8 cellular contexts compared by ENCODE assay signal in genomic region chr1:43650306-43650941, GRCh38. TPM values are rescaled to one million over a fixed set of nuclear protein-coding genes. Genes with fewer than 3 reads are reported as not detected.
DNase-seq lines count a peak whose midpoint lies in the region; ATAC-seq, FAIRE-seq and TF ChIP-seq lines count a peak whose summit lies in the region.

No MANE protein-coding gene starts in this region.

- no peaks in the 10 kb centered on the region for H3K27me3 ChIP-seq in Caco-2 (replicated peaks; ENCODE audit: control insufficient read depth, insufficient read depth, low read length)

- H3K4me3 Mint-ChIP-seq in Caco-2 (ENCODE audit: unreplicated experiment), result peak overlapping the region; percentile 84

- no TSS peak for BruUV-seq in Caco-2 (replicated peaks; lab: Mats Ljungman, UMichigan)

- TF ChIP-seq CTCF in Caco-2 (IDR thresholded peaks at IDR 0.05; ENCODE audit: insufficient read depth in 1 of 2, low read depth in 1 of 2, low read length in 1 of 2, severe bottlenecking in 1 of 2, unreplicated experiment in 1 of 2), result no peak

- POLR2A ChIA-PET in Caco-2 (lab: Charles Lee), result interaction anchor here (0.6 to 1.8 kb wide), 19 partner anchors 10 to 711 kb away, joined by 3 to 9 read pairs (median 3); partner anchors contain the start of genes HYI and PTPRF

- H3K4me1 ChIP-seq in Caco-2, result no peaks in the 10 kb centered on the region

- H3K36me3 Mint-ChIP-seq in Caco-2 (ENCODE audit: insufficient read depth, unreplicated experiment), result peaks cover 40% of the 10 kb centered on the region

- peaks cover 5% of the 10 kb centered on the region for H3K36me3 ChIP-seq in Caco-2 (ENCODE audit: control insufficient read depth, insufficient read depth, low read length)

- no peaks in the 10 kb centered on the region for H3K27me3 Mint-ChIP-seq in Caco-2 (ENCODE audit: insufficient read depth, unreplicated experiment)

- CTCF ChIA-PET in Caco-2 (lab: Charles Lee), result interaction anchor here (0.9 to 1.9 kb wide), 6 partner anchors 60 to 284 kb away, joined by 3 to 8 read pairs (median 4); no protein-coding TSS in a partner anchor

- FAIRE-seq in HTR-8/SVneo (lab: Jason Lieb, UNC), result no peak

- no peaks in the 10 kb centered on the region for H3K9me3 Mint-ChIP-seq in Caco-2 (ENCODE audit: unreplicated experiment)

- intact Hi-C loops in Caco-2 (cut with micrococcal nuclease; ENCODE audit: unreplicated experiment), result loop anchor here (2.0 kb wide), 1 partner anchor 122 kb away; no protein-coding TSS in a partner anchor

- ATAC-seq in GM21381 (IDR thresholded peaks at IDR 0.05; ENCODE audit: unreplicated experiment), result peak; percentile 53

- peak overlapping the region; percentile 83 for H3K27ac Mint-ChIP-seq in Caco-2 (ENCODE audit: unreplicated experiment)

- DNase-seq in Caco-2 (peak; percentile 94 to 97), HTR-8/SVneo (ENCODE audit: insufficient read length, low spot score) (peak; percentile 99), NOMO-1 treated with DMSO at 0.1 percent for 48 hours (lab: John Stamatoyannopoulos, UW; ENCODE audit: unreplicated experiment) (peak; percentile 92), epidermal melanocyte (ENCODE audit: insufficient read length, low spot score) (peak; percentile 99), midbrain (lab: John Stamatoyannopoulos, UW) (peak; percentile 98)
- peak; percentile 81 for DNase-seq in activated CD8-positive, alpha-beta memory T cell treated with anti-CD3 and anti-CD28 coated beads, Interleukin-2, amount 50 U/mL, for 1 hour (ENCODE audit: extremely low read depth)
- peak; percentile 73 to 79 for DNase-seq in stimulated activated CD8-positive, alpha-beta memory T cell treated with anti-CD3 and anti-CD28 coated beads, Interleukin-2, amount 100 ng/mL, for 1 hour (ENCODE audit: low read depth in 2 of 2)

- H3K4me3 ChIP-seq in Caco-2 (ENCODE audit: low read depth, low read length), result peak overlapping the region; percentile 72

- no peaks in the 10 kb centered on the region for H3K9me3 ChIP-seq in Caco-2

- H3K4me1 Mint-ChIP-seq in Caco-2 (ENCODE audit: low read depth, unreplicated experiment), result peaks cover 7% of the 10 kb centered on the region

RNA-seq across cellular contexts. Expression of gene KDM4A, which starts 0.5 kb away (rescaled TPM):
- total RNA-seq in Caco-2 (2022), result 37.7 and 45.8 TPM in 2 replicates

RNA-seq across cellular contexts. Expression of gene ST3GAL3, which starts 56.9 kb away (rescaled TPM):
- total RNA-seq in Caco-2 (2022), result 5.4 and 5.6 TPM in 2 replicates

Comparison
In these comparisons a context has a peak if more than half of its experiments do, and no peak if none do; other contexts are left out.
1. Peak in every context shown above with its lines: DNase-seq, ATAC-seq and H3K4me3 ChIP-seq.